In the genomic region with DNA sequence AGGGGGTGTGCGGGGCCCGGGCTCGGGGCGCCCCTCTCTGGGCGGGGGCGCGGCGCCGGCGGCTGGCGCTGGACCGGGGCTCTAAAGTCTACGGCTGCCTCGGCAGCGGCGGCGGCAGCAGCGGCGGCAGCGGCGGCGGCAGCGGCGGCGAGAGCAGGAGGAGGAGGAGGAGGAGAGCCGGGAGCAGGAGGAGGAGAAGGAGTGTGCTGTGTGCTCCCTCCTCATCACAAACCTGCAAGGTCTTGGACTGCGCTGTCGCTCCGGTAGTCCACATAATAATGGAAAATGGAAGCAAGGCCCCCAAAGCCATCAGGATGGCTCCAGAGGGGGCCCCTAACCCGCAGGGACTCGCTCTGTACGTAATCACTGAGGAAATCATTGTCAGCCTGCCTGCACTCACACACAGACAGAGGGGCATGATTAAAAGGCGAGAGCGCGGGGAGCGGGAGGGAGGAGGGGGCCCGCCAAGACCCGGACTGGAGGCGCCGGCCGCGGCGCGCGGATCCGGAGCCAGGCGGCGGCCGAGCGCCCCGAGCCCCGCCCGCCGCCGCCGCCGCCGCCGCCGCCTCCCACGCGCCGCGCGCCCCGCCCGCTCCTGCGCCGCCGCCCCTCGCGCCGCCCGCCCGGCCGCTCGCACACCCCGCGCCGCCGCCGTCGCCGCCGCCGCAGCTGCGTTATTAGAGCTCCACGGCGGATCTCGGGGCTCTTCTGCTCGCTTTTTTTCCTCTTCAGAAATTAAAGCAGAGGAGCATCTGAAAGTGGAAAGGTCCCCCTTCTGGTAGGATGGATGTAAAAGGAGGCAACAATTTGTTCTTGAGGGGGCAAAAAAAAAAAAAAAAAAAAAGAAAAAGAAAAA, we compare ENCODE assay signal across 1 cellular context.
TF ChIP-seq lines count a peak whose summit lies in the region.

A gene (minus strand): TSS at position 394 of the 856 bp plus-strand sequence. CDS start 1,220 bp downstream, outside the sequence.

TF ChIP-seq in SK-N-SH, 30 proteins besides CTCF, POLR2A, EP300 and RAD21 (continued from another document):
- TF ChIP-seq SMC3 (IDR thresholded peaks at IDR 0.05; ENCODE audit: low read depth, low read length): no peak; the same call in none of the 2 replicates
- no peak; the same call in 1 of the 2 replicates for TF ChIP-seq ELF1 (IDR thresholded peaks at IDR 0.05)
